ENCODE assay signal across 2 cellular contexts in the genomic region with DNA sequence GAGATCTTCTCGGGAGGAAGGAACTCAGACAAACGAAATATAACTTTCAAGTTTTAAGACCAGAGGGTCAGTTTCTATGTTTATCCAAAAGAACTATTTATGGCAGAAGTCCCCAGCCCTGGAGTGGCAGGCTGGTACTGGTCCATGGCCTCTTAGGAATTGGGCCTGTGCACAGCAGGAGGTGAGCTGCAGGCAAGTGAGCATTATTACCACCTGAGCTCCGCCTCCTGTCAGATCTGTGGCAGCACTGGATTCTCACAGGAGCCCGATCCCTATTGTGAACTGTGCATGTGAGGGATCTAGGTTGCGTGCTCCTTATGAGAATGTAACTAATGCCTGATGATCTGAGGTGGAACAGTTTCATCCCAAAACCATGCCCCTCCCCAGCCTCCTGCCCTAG.
TF ChIP-seq lines count a peak whose summit lies in the region.

No MANE protein-coding gene starts in this region.

TF ChIP-seq in GM23338, 12 proteins besides CTCF, POLR2A, EP300 and RAD21 (continued from another document):
- TF ChIP-seq JUNB (IDR thresholded peaks at IDR 0.05; ENCODE audit: unreplicated experiment) = no peak
- TF ChIP-seq EZH2 (IDR thresholded peaks at IDR 0.05; ENCODE audit: low read depth, unreplicated experiment) = no peak
- no peak for TF ChIP-seq NANOG (IDR thresholded peaks at IDR 0.05; ENCODE audit: borderline replicate concordance)
- TF ChIP-seq, protein P1, sequence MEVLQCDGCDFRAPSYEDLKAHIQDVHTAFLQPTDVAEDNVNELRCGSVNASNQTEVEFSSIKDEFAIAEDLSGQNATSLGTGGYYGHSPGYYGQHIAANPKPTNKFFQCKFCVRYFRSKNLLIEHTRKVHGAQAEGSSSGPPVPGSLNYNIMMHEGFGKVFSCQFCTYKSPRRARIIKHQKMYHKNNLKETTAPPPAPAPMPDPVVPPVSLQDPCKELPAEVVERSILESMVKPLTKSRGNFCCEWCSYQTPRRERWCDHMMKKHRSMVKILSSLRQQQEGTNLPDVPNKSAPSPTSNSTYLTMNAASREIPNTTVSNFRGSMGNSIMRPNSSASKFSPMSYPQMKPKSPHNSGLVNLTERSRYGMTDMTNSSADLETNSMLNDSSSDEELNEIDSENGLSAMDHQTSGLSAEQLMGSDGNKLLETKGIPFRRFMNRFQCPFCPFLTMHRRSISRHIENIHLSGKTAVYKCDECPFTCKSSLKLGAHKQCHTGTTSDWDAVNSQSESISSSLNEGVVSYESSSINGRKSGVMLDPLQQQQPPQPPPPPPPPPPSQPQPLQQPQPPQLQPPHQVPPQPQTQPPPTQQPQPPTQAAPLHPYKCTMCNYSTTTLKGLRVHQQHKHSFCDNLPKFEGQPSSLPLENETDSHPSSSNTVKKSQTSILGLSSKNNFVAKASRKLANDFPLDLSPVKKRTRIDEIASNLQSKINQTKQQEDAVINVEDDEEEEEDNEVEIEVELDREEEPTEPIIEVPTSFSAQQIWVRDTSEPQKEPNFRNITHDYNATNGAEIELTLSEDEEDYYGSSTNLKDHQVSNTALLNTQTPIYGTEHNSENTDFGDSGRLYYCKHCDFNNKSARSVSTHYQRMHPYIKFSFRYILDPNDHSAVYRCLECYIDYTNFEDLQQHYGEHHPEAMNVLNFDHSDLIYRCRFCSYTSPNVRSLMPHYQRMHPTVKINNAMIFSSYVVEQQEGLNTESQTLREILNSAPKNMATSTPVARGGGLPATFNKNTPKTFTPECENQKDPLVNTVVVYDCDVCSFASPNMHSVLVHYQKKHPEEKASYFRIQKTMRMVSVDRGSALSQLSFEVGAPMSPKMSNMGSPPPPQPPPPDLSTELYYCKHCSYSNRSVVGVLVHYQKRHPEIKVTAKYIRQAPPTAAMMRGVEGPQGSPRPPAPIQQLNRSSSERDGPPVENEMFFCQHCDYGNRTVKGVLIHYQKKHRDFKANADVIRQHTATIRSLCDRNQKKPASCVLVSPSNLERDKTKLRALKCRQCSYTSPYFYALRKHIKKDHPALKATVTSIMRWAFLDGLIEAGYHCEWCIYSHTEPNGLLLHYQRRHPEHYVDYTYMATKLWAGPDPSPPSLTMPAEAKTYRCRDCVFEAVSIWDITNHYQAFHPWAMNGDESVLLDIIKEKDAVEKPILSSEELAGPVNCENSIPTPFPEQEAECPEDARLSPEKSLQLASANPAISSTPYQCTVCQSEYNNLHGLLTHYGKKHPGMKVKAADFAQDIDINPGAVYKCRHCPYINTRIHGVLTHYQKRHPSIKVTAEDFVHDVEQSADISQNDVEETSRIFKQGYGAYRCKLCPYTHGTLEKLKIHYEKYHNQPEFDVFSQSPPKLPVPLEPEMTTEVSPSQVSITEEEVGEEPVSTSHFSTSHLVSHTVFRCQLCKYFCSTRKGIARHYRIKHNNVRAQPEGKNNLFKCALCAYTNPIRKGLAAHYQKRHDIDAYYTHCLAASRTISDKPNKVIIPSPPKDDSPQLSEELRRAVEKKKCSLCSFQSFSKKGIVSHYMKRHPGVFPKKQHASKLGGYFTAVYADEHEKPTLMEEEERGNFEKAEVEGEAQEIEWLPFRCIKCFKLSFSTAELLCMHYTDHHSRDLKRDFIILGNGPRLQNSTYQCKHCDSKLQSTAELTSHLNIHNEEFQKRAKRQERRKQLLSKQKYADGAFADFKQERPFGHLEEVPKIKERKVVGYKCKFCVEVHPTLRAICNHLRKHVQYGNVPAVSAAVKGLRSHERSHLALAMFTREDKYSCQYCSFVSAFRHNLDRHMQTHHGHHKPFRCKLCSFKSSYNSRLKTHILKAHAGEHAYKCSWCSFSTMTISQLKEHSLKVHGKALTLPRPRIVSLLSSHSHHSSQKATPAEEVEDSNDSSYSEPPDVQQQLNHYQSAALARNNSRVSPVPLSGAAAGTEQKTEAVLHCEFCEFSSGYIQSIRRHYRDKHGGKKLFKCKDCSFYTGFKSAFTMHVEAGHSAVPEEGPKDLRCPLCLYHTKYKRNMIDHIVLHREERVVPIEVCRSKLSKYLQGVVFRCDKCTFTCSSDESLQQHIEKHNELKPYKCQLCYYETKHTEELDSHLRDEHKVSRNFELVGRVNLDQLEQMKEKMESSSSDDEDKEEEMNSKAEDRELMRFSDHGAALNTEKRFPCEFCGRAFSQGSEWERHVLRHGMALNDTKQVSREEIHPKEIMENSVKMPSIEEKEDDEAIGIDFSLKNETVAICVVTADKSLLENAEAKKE (CRISPR knock-in tag; IDR thresholded peaks at IDR 0.05) = no peak
- no peak for TF ChIP-seq ZNF331 (CRISPR knock-in tag; IDR thresholded peaks at IDR 0.05; ENCODE audit: low read depth)
- TF ChIP-seq, protein P2, sequence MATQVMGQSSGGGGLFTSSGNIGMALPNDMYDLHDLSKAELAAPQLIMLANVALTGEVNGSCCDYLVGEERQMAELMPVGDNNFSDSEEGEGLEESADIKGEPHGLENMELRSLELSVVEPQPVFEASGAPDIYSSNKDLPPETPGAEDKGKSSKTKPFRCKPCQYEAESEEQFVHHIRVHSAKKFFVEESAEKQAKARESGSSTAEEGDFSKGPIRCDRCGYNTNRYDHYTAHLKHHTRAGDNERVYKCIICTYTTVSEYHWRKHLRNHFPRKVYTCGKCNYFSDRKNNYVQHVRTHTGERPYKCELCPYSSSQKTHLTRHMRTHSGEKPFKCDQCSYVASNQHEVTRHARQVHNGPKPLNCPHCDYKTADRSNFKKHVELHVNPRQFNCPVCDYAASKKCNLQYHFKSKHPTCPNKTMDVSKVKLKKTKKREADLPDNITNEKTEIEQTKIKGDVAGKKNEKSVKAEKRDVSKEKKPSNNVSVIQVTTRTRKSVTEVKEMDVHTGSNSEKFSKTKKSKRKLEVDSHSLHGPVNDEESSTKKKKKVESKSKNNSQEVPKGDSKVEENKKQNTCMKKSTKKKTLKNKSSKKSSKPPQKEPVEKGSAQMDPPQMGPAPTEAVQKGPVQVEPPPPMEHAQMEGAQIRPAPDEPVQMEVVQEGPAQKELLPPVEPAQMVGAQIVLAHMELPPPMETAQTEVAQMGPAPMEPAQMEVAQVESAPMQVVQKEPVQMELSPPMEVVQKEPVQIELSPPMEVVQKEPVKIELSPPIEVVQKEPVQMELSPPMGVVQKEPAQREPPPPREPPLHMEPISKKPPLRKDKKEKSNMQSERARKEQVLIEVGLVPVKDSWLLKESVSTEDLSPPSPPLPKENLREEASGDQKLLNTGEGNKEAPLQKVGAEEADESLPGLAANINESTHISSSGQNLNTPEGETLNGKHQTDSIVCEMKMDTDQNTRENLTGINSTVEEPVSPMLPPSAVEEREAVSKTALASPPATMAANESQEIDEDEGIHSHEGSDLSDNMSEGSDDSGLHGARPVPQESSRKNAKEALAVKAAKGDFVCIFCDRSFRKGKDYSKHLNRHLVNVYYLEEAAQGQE (IDR thresholded peaks at IDR 0.05; ENCODE audit: unreplicated experiment) = no peak
- TF ChIP-seq, protein P3, sequence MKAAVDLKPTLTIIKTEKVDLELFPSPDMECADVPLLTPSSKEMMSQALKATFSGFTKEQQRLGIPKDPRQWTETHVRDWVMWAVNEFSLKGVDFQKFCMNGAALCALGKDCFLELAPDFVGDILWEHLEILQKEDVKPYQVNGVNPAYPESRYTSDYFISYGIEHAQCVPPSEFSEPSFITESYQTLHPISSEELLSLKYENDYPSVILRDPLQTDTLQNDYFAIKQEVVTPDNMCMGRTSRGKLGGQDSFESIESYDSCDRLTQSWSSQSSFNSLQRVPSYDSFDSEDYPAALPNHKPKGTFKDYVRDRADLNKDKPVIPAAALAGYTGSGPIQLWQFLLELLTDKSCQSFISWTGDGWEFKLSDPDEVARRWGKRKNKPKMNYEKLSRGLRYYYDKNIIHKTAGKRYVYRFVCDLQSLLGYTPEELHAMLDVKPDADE (IDR thresholded peaks at IDR 0.05) = no peak
- no peak for TF ChIP-seq CREB1 (CRISPR knock-in tag; IDR thresholded peaks at IDR 0.05; ENCODE audit: low read depth)
- TF ChIP-seq POLR2AphosphoS5 (IDR thresholded peaks at IDR 0.05; ENCODE audit: low read depth) = no peak

TF ChIP-seq in WTC11, 78 proteins besides CTCF, POLR2A, EP300 and RAD21 (continued from another document):
- TF ChIP-seq SMAD4 (CRISPR knock-in tag; IDR thresholded peaks at IDR 0.05) (no peak), SMAD3 (CRISPR knock-in tag; IDR thresholded peaks at IDR 0.05; ENCODE audit: borderline replicate concordance) (no peak), ZNF232 (CRISPR knock-in tag; IDR thresholded peaks at IDR 0.05) (no peak), GABPB1 (CRISPR knock-in tag; IDR thresholded peaks at IDR 0.05) (no peak), FOXP1 (CRISPR knock-in tag; IDR thresholded peaks at IDR 0.05; ENCODE audit: borderline replicate concordance) (no peak)
- TF ChIP-seq, protein P4, sequence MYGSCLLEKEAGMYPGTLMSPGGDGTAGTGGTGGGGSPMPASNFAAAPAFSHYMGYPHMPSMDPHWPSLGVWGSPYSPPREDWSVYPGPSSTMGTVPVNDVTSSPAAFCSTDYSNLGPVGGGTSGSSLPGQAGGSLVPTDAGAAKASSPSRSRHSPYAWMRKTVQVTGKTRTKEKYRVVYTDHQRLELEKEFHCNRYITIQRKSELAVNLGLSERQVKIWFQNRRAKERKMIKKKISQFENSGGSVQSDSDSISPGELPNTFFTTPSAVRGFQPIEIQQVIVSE (CRISPR knock-in tag; IDR thresholded peaks at IDR 0.05; ENCODE audit: borderline replicate concordance) = no peak
- TF ChIP-seq, protein P5, sequence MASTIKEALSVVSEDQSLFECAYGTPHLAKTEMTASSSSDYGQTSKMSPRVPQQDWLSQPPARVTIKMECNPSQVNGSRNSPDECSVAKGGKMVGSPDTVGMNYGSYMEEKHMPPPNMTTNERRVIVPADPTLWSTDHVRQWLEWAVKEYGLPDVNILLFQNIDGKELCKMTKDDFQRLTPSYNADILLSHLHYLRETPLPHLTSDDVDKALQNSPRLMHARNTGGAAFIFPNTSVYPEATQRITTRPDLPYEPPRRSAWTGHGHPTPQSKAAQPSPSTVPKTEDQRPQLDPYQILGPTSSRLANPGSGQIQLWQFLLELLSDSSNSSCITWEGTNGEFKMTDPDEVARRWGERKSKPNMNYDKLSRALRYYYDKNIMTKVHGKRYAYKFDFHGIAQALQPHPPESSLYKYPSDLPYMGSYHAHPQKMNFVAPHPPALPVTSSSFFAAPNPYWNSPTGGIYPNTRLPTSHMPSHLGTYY (CRISPR knock-in tag; IDR thresholded peaks at IDR 0.05) = no peak
